In the genomic region with DNA sequence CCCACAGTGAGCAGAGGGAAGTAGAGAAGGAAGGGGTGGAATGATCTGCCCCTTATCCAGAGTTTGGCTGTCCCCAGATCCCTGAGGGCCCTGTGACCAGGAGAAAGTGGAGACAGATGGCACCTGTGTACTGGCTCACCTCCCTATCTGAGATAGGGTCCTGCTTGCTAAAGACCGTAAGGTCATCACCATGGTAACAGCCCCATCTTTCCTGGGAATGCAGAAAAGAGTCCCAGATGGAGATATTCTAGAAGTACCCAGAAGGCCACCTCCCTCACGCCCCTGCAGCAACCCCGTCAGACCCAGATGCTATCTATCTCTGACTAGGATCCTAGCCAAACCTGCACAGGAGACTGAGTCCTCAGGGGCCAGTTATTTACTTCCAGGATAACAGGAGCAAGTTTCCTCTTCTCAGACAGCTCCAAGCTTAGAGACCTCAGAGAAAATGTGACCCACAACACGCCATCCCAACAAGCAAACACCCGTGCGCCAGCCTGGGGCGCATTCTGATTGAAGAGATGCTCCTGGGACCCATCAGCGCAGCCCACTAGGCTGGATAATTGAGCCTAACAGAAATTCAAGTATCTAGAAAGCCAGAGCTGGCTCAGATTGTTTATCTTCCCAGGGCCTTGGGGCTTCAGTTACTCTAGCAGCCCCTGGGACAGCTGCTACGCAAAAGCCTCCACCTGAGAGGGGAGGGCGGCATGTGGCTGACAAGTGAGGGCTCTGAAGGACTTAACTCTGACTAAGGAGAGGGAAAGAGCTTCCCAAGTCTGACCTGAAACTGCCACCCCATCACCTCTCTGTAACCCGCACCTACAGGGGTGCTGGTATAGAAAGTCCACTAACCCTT, we compare ENCODE assay signal across 7 cellular contexts. TPM values are rescaled to one million over a fixed set of nuclear protein-coding genes. Genes with fewer than 3 reads are reported as not detected.
DNase-seq lines count a peak whose midpoint lies in the region; ATAC-seq and TF ChIP-seq lines count a peak whose summit lies in the region.
"Had no signal": no experiment of that assay in that cellular context is flagged by ENCODE, and none has a peak within 500 bp of the region (broad histone marks: within the 10 kb centered on the region; RNA-seq: fewer than 3 reads in every experiment).

No MANE protein-coding gene starts in this region.

- no peaks in the 10 kb centered on the region for H3K9me2 ChIP-seq in OCI-LY1 (ENCODE audit: low read depth, low read length)

- no peaks in the 10 kb centered on the region for H3K27me3 Mint-ChIP-seq in CD4-positive, CD25-positive, alpha-beta regulatory T cell

- no peaks in the 10 kb centered on the region for H3F3A ChIP-seq in OCI-LY1 (ENCODE audit: insufficient read depth, low read length)

- H3K9ac ChIP-seq in OCI-LY1 (ENCODE audit: low read length) (peak overlapping the region; percentile 76), iPS-20b (ENCODE audit: low read depth, low read length) (peak overlapping the region; percentile 84; the same call in 1 of the 2 replicates)

- peak overlapping the region; percentile 89 for H3K4me3 ChIP-seq in CD4-positive, CD25-positive, alpha-beta regulatory T cell (ENCODE audit: low read depth, low read length)
- H3K4me3 ChIP-seq in OCI-LY1 (ENCODE audit: low read depth, low read length, poor library complexity, severe bottlenecking) = peak overlapping the region; percentile 78
- no peak overlapping the region for H3K4me3 ChIP-seq in iPS-20b (ENCODE audit: low read length)

- H3K4me1 ChIP-seq in CD4-positive, CD25-positive, alpha-beta regulatory T cell (ENCODE audit: control insufficient read depth, insufficient read depth, low read length, poor library complexity, severe bottlenecking) = peaks cover 56% of the 10 kb centered on the region
- H3K4me1 ChIP-seq in OCI-LY1 (ENCODE audit: insufficient read depth, low read length, severe bottlenecking) (peaks cover 60% of the 10 kb centered on the region), iPS-20b (ENCODE audit: insufficient read depth, low read length) (peaks cover 4% of the 10 kb centered on the region; the same call in 1 of the 2 replicates), foreskin keratinocyte (peaks cover 14% of the 10 kb centered on the region)

- H3K27ac Mint-ChIP-seq in CD4-positive, CD25-positive, alpha-beta regulatory T cell = peak overlapping the region; percentile 76 to 96 (median 96)

- no peak for DNase-seq in CD4-positive, CD25-positive, alpha-beta regulatory T cell
- DNase-seq in foreskin keratinocyte (no peak), SKM-1 (lab: John Stamatoyannopoulos, UW; ENCODE audit: unreplicated experiment) (no peak), ureter (ENCODE audit: low spot score) (no peak)
- DNase-seq: T1000 had no signal

- H3K27me3 ChIP-seq in CD4-positive, CD25-positive, alpha-beta regulatory T cell (ENCODE audit: control insufficient read depth, insufficient read depth, low read length) = no peaks in the 10 kb centered on the region
- H3K27me3 ChIP-seq in OCI-LY1 (ENCODE audit: insufficient read depth, low read length) = no peaks in the 10 kb centered on the region
- no peaks in the 10 kb centered on the region for H3K27me3 ChIP-seq in iPS-20b (ENCODE audit: insufficient read depth, low read length)
- H3K27me3 ChIP-seq in foreskin keratinocyte = no peaks in the 10 kb centered on the region

- H3K9me3 ChIP-seq in CD4-positive, CD25-positive, alpha-beta regulatory T cell (ENCODE audit: control insufficient read depth in 2 of 2, low read length in 2 of 2) = no peaks in the 10 kb centered on the region
- H3K9me3 ChIP-seq in OCI-LY1 (ENCODE audit: low read length) = no peaks in the 10 kb centered on the region
- no peaks in the 10 kb centered on the region for H3K9me3 ChIP-seq in iPS-20b (ENCODE audit: insufficient read depth, low read depth, low read length)

- peak overlapping the region; percentile 88 for H3K4me2 ChIP-seq in OCI-LY1 (ENCODE audit: low read length)

- ATAC-seq in CD4-positive, CD25-positive, alpha-beta regulatory T cell (ENCODE audit: low read depth in 2 of 2) = no peak
- no peak for ATAC-seq in foreskin keratinocyte

- H3K4me1 Mint-ChIP-seq in CD4-positive, CD25-positive, alpha-beta regulatory T cell = peaks cover 0 to 72% (median 43%) of the 10 kb centered on the region in 4 donors

- peaks cover 24% of the 10 kb centered on the region for H3K79me2 ChIP-seq in OCI-LY1 (ENCODE audit: insufficient read depth, low read length)

- H4K20me1 ChIP-seq in OCI-LY1 (ENCODE audit: insufficient read depth, low read length) = no peaks in the 10 kb centered on the region

- TF ChIP-seq CTCF in OCI-LY1 (IDR thresholded peaks at IDR 0.05; ENCODE audit: low read length) (no peak), foreskin keratinocyte (conservative IDR thresholded peaks at IDR 0.05) (no peak)

- peaks cover 27% of the 10 kb centered on the region for H3K36me3 ChIP-seq in CD4-positive, CD25-positive, alpha-beta regulatory T cell (ENCODE audit: control insufficient read depth, insufficient read depth, low read length)
- peaks cover 39% of the 10 kb centered on the region for H3K36me3 ChIP-seq in OCI-LY1 (ENCODE audit: insufficient read depth, low read length)
- H3K36me3 ChIP-seq in iPS-20b (ENCODE audit: insufficient read depth, low read depth, low read length) = peaks cover 34% of the 10 kb centered on the region

- H3K36me3 Mint-ChIP-seq in CD4-positive, CD25-positive, alpha-beta regulatory T cell = peaks cover 25% of the 10 kb centered on the region

- peak overlapping the region; percentile 86 for H3K27ac ChIP-seq in CD4-positive, CD25-positive, alpha-beta regulatory T cell (ENCODE audit: insufficient read depth, low read length, poor library complexity, severe bottlenecking)
- H3K27ac ChIP-seq in OCI-LY1 (ENCODE audit: low read depth, low read length, poor library complexity, severe bottlenecking) (peak overlapping the region; percentile 83), iPS-20b (ENCODE audit: low read length) (no peak overlapping the region), foreskin keratinocyte (no peak overlapping the region)

- no peaks in the 10 kb centered on the region for H3K9me3 Mint-ChIP-seq in CD4-positive, CD25-positive, alpha-beta regulatory T cell

- H3K4me3 Mint-ChIP-seq in CD4-positive, CD25-positive, alpha-beta regulatory T cell = peak overlapping the region; percentile 89 to 97 (median 94)

- no peak overlapping the region for H2AFZ ChIP-seq in OCI-LY1 (ENCODE audit: low read length)

RNA-seq across cellular contexts. Expression of gene ORMDL3, which starts 1.9 kb away (rescaled TPM):
- total RNA-seq in CD4-positive, CD25-positive, alpha-beta regulatory T cell = 104 TPM
- 100 to 1,000 TPM in 3 of 4 donors, 10 to 100 TPM in 1; 99.5 to 176 (median 127) TPM for polyA plus RNA-seq in CD4-positive, CD25-positive, alpha-beta regulatory T cell
- total RNA-seq in foreskin keratinocyte (40.1 and 40.7 TPM in 2 replicates), ureter (147 TPM)
- 31.2 and 31.3 TPM in 2 replicates for polyA plus RNA-seq in foreskin keratinocyte

RNA-seq across cellular contexts. Expression of gene LRRC3C, which starts 2.0 kb away (rescaled TPM):
- total RNA-seq in CD4-positive, CD25-positive, alpha-beta regulatory T cell = not detected
- polyA plus RNA-seq in CD4-positive, CD25-positive, alpha-beta regulatory T cell = under 1 TPM in 1 of 4 donors, not detected in 3; 0.38 TPM
- total RNA-seq in foreskin keratinocyte (not detected in 2 replicates), ureter (not detected)
- not detected in 2 replicates for polyA plus RNA-seq in foreskin keratinocyte

RNA-seq across cellular contexts. Expression of gene GSDMB, which starts 7.1 kb away (rescaled TPM):
- total RNA-seq in CD4-positive, CD25-positive, alpha-beta regulatory T cell = 38.0 TPM
- 1 to 10 TPM in 2 of 4 donors, under 1 TPM in 2; 0.69 to 1.8 (median 1.0) TPM for polyA plus RNA-seq in CD4-positive, CD25-positive, alpha-beta regulatory T cell
- 3.4 and 3.9 TPM in 2 replicates for total RNA-seq in foreskin keratinocyte
- polyA plus RNA-seq in foreskin keratinocyte = 3.2 and 3.6 TPM in 2 replicates
- 57.7 TPM for total RNA-seq in ureter

RNA-seq across cellular contexts. Expression of gene GSDMA, which starts 37.3 kb away (rescaled TPM):
- total RNA-seq in CD4-positive, CD25-positive, alpha-beta regulatory T cell = 1.5 TPM
- 1 to 10 TPM; 1.1 to 2.8 (median 2.1) TPM for polyA plus RNA-seq in CD4-positive, CD25-positive, alpha-beta regulatory T cell
- total RNA-seq in foreskin keratinocyte (3.6 and 4.3 TPM in 2 replicates), ureter (2.4 TPM)
- polyA plus RNA-seq in foreskin keratinocyte = 2.5 and 2.8 TPM in 2 replicates

RNA-seq across cellular contexts. Expression of gene PSMD3, which starts 55.1 kb away (rescaled TPM):
- total RNA-seq in CD4-positive, CD25-positive, alpha-beta regulatory T cell = 62.4 TPM
- polyA plus RNA-seq in CD4-positive, CD25-positive, alpha-beta regulatory T cell = 10 to 100 TPM; 47.9 to 51.0 (median 49.3) TPM
- total RNA-seq in foreskin keratinocyte = 160 and 182 TPM in 2 replicates
- 172 and 186 TPM in 2 replicates for polyA plus RNA-seq in foreskin keratinocyte
- total RNA-seq in ureter = 99.3 TPM

Comparison
In these comparisons a context has a peak if more than half of its experiments do, and no peak if none do; other contexts are left out.
1. H3K27ac ChIP-seq: peak in CD4-positive, CD25-positive, alpha-beta regulatory T cell (single experiment) and OCI-LY1 (single experiment); none in iPS-20b (single experiment) and foreskin keratinocyte (single experiment).